Comparison of ENCODE assay signal across 8 cellular contexts in genomic region chr5:177133119-177133844, GRCh38. TPM values are rescaled to one million over a fixed set of nuclear protein-coding genes. Genes with fewer than 3 reads are reported as not detected.
A peak's percentile ranks its signal among the peaks of the same experiment; 100 is the strongest.
DNase-seq lines count a peak whose midpoint lies in the region; ATAC-seq, FAIRE-seq and TF ChIP-seq lines count a peak whose summit lies in the region.

TSS of gene NSD1 (plus strand) at chr5:177133773. CDS start at chr5:177135104, 1,331 bp downstream.

- DNase-seq in RCC 7860 (ENCODE audit: low spot score) = peak; percentile 29
- DNase-seq in activated T-helper 9 cell treated with anti-CD3 and anti-CD28 coated beads, Interleukin-2, amount 50 U/mL, for 16 hours (ENCODE audit: low read depth) = peak; percentile 85
- peak; percentile 53 for DNase-seq in fibroblast of the aortic adventitia (ENCODE audit: low read depth)

- no peaks in the 10 kb centered on the region for H3K9me3 Mint-ChIP-seq in stimulated activated naive CD8-positive, alpha-beta T cell treated with anti-CD3 and anti-CD28 coated beads, Interleukin-15, Interleukin-2, amounts not matched to agents 100 ng/mL and 50 ng/mL, for 24 hours

- H3K9me2 ChIP-seq in neural cell (ENCODE audit: insufficient read depth, low read length) = no peaks in the 10 kb centered on the region

- peak within 1 kb of the TSS; percentile 90 for H3K4me3 Mint-ChIP-seq in stimulated activated naive CD8-positive, alpha-beta T cell treated with anti-CD3 and anti-CD28 coated beads, Interleukin-15, Interleukin-2, amounts not matched to agents 100 ng/mL and 50 ng/mL, for 24 hours

- H3K36me3 Mint-ChIP-seq in stimulated activated naive CD8-positive, alpha-beta T cell treated with anti-CD3 and anti-CD28 coated beads, Interleukin-15, Interleukin-2, amounts not matched to agents 100 ng/mL and 50 ng/mL, for 24 hours (ENCODE audit: low read depth) = peaks cover 29% of the 10 kb centered on the region

- no peaks in the 10 kb centered on the region for H3F3A ChIP-seq in neural cell (ENCODE audit: insufficient read depth, low read length, poor library complexity, severe bottlenecking)

- TF ChIP-seq CTCF in C4-2B (conservative IDR thresholded peaks at IDR 0.05) = no peak
- no peak for TF ChIP-seq CTCF in fibroblast of the aortic adventitia (IDR thresholded peaks at IDR 0.05; ENCODE audit: insufficient read depth, low read length)
- TF ChIP-seq CTCF in neural cell (IDR thresholded peaks at IDR 0.05; ENCODE audit: poor library complexity, severe bottlenecking) = no peak

- H3K9me3 ChIP-seq in neural cell (ENCODE audit: low read length) = no peaks in the 10 kb centered on the region

- ATAC-seq in GM19324 (IDR thresholded peaks at IDR 0.05; ENCODE audit: low FRiP score, unreplicated experiment) = peak; percentile 75
- peak; percentile 71 for ATAC-seq in HG03460 (IDR thresholded peaks at IDR 0.05; ENCODE audit: unreplicated experiment)

- peak within 1 kb of the TSS; percentile 68 for H3K4me3 ChIP-seq in fibroblast of the aortic adventitia (ENCODE audit: low read depth, low read length)
- H3K4me3 ChIP-seq in neural cell (ENCODE audit: low read length) = peak within 1 kb of the TSS; percentile 71

- FAIRE-seq in RCC 7860 (lab: Jason Lieb, UNC) = no peak

- peak within 1 kb of the TSS; percentile 95 for H3K4me2 ChIP-seq in neural cell (ENCODE audit: low read length)

- peaks cover 20% of the 10 kb centered on the region for H3K79me2 ChIP-seq in neural cell (replicated peaks; ENCODE audit: insufficient read depth, low read length)

- H3K4me1 Mint-ChIP-seq in stimulated activated naive CD8-positive, alpha-beta T cell treated with anti-CD3 and anti-CD28 coated beads, Interleukin-15, Interleukin-2, amounts not matched to agents 100 ng/mL and 50 ng/mL, for 24 hours (ENCODE audit: low read depth) = peaks cover 49% of the 10 kb centered on the region

- no peak for TF ChIP-seq RAD21 in neural cell (conservative IDR thresholded peaks at IDR 0.05)

- peak within 1 kb of the TSS; percentile 88 for H3K27ac Mint-ChIP-seq in stimulated activated naive CD8-positive, alpha-beta T cell treated with anti-CD3 and anti-CD28 coated beads, Interleukin-15, Interleukin-2, amounts not matched to agents 100 ng/mL and 50 ng/mL, for 24 hours

- TF ChIP-seq EP300 in neural cell (conservative IDR thresholded peaks at IDR 0.05; ENCODE audit: poor library complexity, severe bottlenecking) = peak; percentile 19

- H3K27ac ChIP-seq in C4-2B (peak within 1 kb of the TSS; percentile 99), neural cell (ENCODE audit: low read length) (peak within 1 kb of the TSS; percentile 60)

- no peaks in the 10 kb centered on the region for H3K36me3 ChIP-seq in neural cell (ENCODE audit: insufficient read depth, low read length)

- no peaks in the 10 kb centered on the region for H3K27me3 Mint-ChIP-seq in stimulated activated naive CD8-positive, alpha-beta T cell treated with anti-CD3 and anti-CD28 coated beads, Interleukin-15, Interleukin-2, amounts not matched to agents 100 ng/mL and 50 ng/mL, for 24 hours

- H2AFZ ChIP-seq in neural cell (ENCODE audit: low read depth, low read length) = peak within 1 kb of the TSS; percentile 65

- H3K27me3 ChIP-seq in neural cell (ENCODE audit: insufficient read depth, low read depth, low read length) = no peaks in the 10 kb centered on the region

- H3K9ac ChIP-seq in neural cell (ENCODE audit: low read length) = peak within 1 kb of the TSS; percentile 77

- H4K20me1 ChIP-seq in neural cell (ENCODE audit: insufficient read depth) = no peaks in the 10 kb centered on the region

TF ChIP-seq in neural cell, 6 proteins besides CTCF, POLR2A, EP300 and RAD21:
- TF ChIP-seq TAF1 (IDR thresholded peaks at IDR 0.05; ENCODE audit: low read depth) = no peak
- TF ChIP-seq MXI1 (conservative IDR thresholded peaks at IDR 0.05; ENCODE audit: poor library complexity, severe bottlenecking) = no peak
- no peak for TF ChIP-seq SMC3 (conservative IDR thresholded peaks at IDR 0.05; ENCODE audit: poor library complexity)
- TF ChIP-seq POLR2AphosphoS5 (IDR thresholded peaks at IDR 0.05) = peak; percentile 72
- TF ChIP-seq EZH2 (IDR thresholded peaks at IDR 0.05; ENCODE audit: borderline replicate concordance, insufficient read depth, low read length, poor library complexity, severe bottlenecking) = no peak
TF ChIP-seq in neural cell: peak in this region for 1.

RNA-seq across cellular contexts. Expression of gene NSD1, which starts in this region (rescaled TPM):
- 50.3 and 136 TPM in 2 replicates for total RNA-seq in fibroblast of the aortic adventitia (ENCODE audit: low replicate concordance)
- 12.8 and 15.0 TPM in 2 replicates for polyA plus RNA-seq in neural cell
- 76.2 and 80.7 TPM in 2 replicates for polyA minus RNA-seq in neural cell

Comparison
In these comparisons a context has a peak if more than half of its experiments do, and no peak if none do; other contexts are left out.
1. Peak in every context shown above with its lines: DNase-seq, ATAC-seq, H3K4me3 ChIP-seq and H3K27ac ChIP-seq.
2. DNase-seq: peak in every context shown above with its lines; median percentile 85 in activated T-helper 9 cell treated with anti-CD3 and anti-CD28 coated beads, Interleukin-2, amount 50 U/mL, for 16 hours; 53 in fibroblast of the aortic adventitia; 29 in RCC 7860.